16 cellular contexts compared by ENCODE assay signal in genomic region chr17:77180503-77181330, GRCh38. TPM values are rescaled to one million over a fixed set of nuclear protein-coding genes. Genes with fewer than 3 reads are reported as not detected.
DNase-seq lines count a peak whose midpoint lies in the region; ATAC-seq and TF ChIP-seq lines count a peak whose summit lies in the region.
"Had no signal": no experiment of that assay in that cellular context is flagged by ENCODE, and none has a peak within 500 bp of the region (broad histone marks: within the 10 kb centered on the region; RNA-seq: fewer than 3 reads in every experiment).

No MANE protein-coding gene starts in this region.

- in situ Hi-C loops in brain microvascular endothelial cell (cut with HindIII; ENCODE audit: low pct_ligation_motif_present, low sequenced_read_pairs): no loop called here

- H3K9me3 ChIP-seq in CD4-positive, alpha-beta memory T cell (ENCODE audit: control insufficient read depth in 1 of 2, low read length in 2 of 2): no peaks in the 10 kb centered on the region
- H3K9me3 ChIP-seq: pancreas had no signal

- no peak for DNase-seq in CD4-positive, alpha-beta memory T cell
- DNase-seq in HuH-7 (ENCODE audit: low spot score) (peak; percentile 28), brain microvascular endothelial cell (peak; percentile 7), nephron progenitor cell (no peak), HPDE6-E6E7 (ENCODE audit: extremely low spot score) (no peak), AG08395 (ENCODE audit: low spot score) (no peak)
- no peak for DNase-seq in activated CD4-positive, CD25-positive, alpha-beta regulatory T cell (lab: John Stamatoyannopoulos, UW)
- DNase-seq: activated CD8-positive, alpha-beta memory T cell treated with anti-CD3 and anti-CD28 coated beads for 24 hours; DMS53; NCI-H2029; NCI-H510A; pancreas; stimulated activated CD4-positive, alpha-beta T cell treated with anti-CD3 and anti-CD28 coated beads, Interleukin-4, amount 100 ng/mL, for 24 hours had no signal

- H3K4me3 ChIP-seq in CD4-positive, alpha-beta memory T cell (ENCODE audit: low read length in 2 of 2): no peak overlapping the region
- no peak overlapping the region for H3K4me3 ChIP-seq in brain microvascular endothelial cell (ENCODE audit: low read depth, low read length)
- H3K4me3 ChIP-seq: pancreas had no signal

- no peak overlapping the region for H3K27ac ChIP-seq in CD4-positive, alpha-beta memory T cell (ENCODE audit: low read depth, low read length)
- no peak overlapping the region for H3K27ac ChIP-seq in brain microvascular endothelial cell

- intact Hi-C loops in CD4-positive, alpha-beta memory T cell (cut with micrococcal nuclease): no loop called here

- TF ChIP-seq CTCF in brain microvascular endothelial cell (IDR thresholded peaks at IDR 0.05; ENCODE audit: low read depth, low read length, missing control alignments) (no peak), nephron progenitor cell (IDR thresholded peaks at IDR 0.05) (no peak)

- POLR2A ChIA-PET in CD4-positive, alpha-beta memory T cell (lab: Charles Lee; ENCODE audit: partially characterized antibody): interaction anchor here (1.4 to 1.8 kb wide), 2 partner anchors 39 to 41 kb away, joined by 3 to 10 read pairs; partner anchors contain the start of gene SEC14L1

- CTCF ChIA-PET in CD4-positive, alpha-beta memory T cell (lab: Charles Lee; ENCODE audit: partially characterized antibody): interaction anchor here (1.2 to 4.3 kb wide), 3 partner anchors 10 to 93 kb away, joined by 4 to 22 read pairs (median 4); no protein-coding TSS in a partner anchor

- peak overlapping the region in 1 of 8 donors; percentile 37 for H3K4me3 Mint-ChIP-seq in CD4-positive, alpha-beta memory T cell
- H3K4me3 Mint-ChIP-seq in nephron progenitor cell: no peak overlapping the region
- H3K4me3 Mint-ChIP-seq: brain, type B pancreatic cell had no signal

- peaks cover 0 to 4% (median under 1%) of the 10 kb centered on the region in 8 donors for H3K9me3 Mint-ChIP-seq in CD4-positive, alpha-beta memory T cell
- peaks cover 4% of the 10 kb centered on the region for H3K9me3 Mint-ChIP-seq in nephron progenitor cell
- H3K9me3 Mint-ChIP-seq: type B pancreatic cell had no signal

- ATAC-seq in HG02938 (IDR thresholded peaks at IDR 0.05; ENCODE audit: unreplicated experiment): no peak
- ATAC-seq: pancreas had no signal

- H3K4me1 ChIP-seq in CD4-positive, alpha-beta memory T cell (ENCODE audit: insufficient read depth, low read length): peaks cover 41% of the 10 kb centered on the region

- H3K27me3 ChIP-seq in CD4-positive, alpha-beta memory T cell (ENCODE audit: insufficient read depth, low read length): no peaks in the 10 kb centered on the region
- no peaks in the 10 kb centered on the region for H3K27me3 ChIP-seq in brain microvascular endothelial cell (replicated peaks)
- H3K27me3 ChIP-seq: pancreas had no signal

- H3K36me3 ChIP-seq in CD4-positive, alpha-beta memory T cell (ENCODE audit: insufficient read depth, low read length): no peaks in the 10 kb centered on the region
- H3K36me3 ChIP-seq in brain microvascular endothelial cell (replicated peaks): peaks cover 3% of the 10 kb centered on the region
- H3K36me3 ChIP-seq: pancreas had no signal

- peak overlapping the region in 6 of 7 donors; percentile 59 to 92 (median 86) for H3K27ac Mint-ChIP-seq in CD4-positive, alpha-beta memory T cell
- peak overlapping the region; percentile 74 for H3K27ac Mint-ChIP-seq in nephron progenitor cell

- H3K4me1 Mint-ChIP-seq in CD4-positive, alpha-beta memory T cell: peaks cover 15 to 26% (median 20%) of the 10 kb centered on the region in 4 donors
- peaks cover 8% of the 10 kb centered on the region for H3K4me1 Mint-ChIP-seq in nephron progenitor cell

- H3K36me3 Mint-ChIP-seq in CD4-positive, alpha-beta memory T cell: peaks cover 7 to 8% of the 10 kb centered on the region in 2 donors
- H3K36me3 Mint-ChIP-seq in nephron progenitor cell (ENCODE audit: low read depth): peaks cover 34% of the 10 kb centered on the region

- no peaks in the 10 kb centered on the region for H3K27me3 Mint-ChIP-seq in CD4-positive, alpha-beta memory T cell
- peaks cover 10% of the 10 kb centered on the region for H3K27me3 Mint-ChIP-seq in nephron progenitor cell (ENCODE audit: low read depth, poor library complexity)
- H3K27me3 Mint-ChIP-seq: brain, type B pancreatic cell had no signal

RNA-seq across cellular contexts. Expression of gene SEC14L1, which starts 39.9 kb away (rescaled TPM):
- total RNA-seq in CD4-positive, alpha-beta memory T cell: 10 to 100 TPM; 35.0 to 35.5 TPM
- polyA plus RNA-seq in CD4-positive, alpha-beta memory T cell: 10 to 100 TPM in 1 of 2 donors, 1 to 10 TPM in 1; 8.9 to 16.8 TPM

Comparison
In these comparisons a context has a peak if more than half of its experiments do, and no peak if none do; other contexts are left out.
1. DNase-seq: peak in HuH-7 (single experiment) and brain microvascular endothelial cell (single experiment); none in CD4-positive, alpha-beta memory T cell (0 of 5), nephron progenitor cell (single experiment), activated CD4-positive, CD25-positive, alpha-beta regulatory T cell (0 of 4), HPDE6-E6E7 (single experiment) and AG08395 (single experiment).